20 cellular contexts compared by ENCODE assay signal in the genomic region with DNA sequence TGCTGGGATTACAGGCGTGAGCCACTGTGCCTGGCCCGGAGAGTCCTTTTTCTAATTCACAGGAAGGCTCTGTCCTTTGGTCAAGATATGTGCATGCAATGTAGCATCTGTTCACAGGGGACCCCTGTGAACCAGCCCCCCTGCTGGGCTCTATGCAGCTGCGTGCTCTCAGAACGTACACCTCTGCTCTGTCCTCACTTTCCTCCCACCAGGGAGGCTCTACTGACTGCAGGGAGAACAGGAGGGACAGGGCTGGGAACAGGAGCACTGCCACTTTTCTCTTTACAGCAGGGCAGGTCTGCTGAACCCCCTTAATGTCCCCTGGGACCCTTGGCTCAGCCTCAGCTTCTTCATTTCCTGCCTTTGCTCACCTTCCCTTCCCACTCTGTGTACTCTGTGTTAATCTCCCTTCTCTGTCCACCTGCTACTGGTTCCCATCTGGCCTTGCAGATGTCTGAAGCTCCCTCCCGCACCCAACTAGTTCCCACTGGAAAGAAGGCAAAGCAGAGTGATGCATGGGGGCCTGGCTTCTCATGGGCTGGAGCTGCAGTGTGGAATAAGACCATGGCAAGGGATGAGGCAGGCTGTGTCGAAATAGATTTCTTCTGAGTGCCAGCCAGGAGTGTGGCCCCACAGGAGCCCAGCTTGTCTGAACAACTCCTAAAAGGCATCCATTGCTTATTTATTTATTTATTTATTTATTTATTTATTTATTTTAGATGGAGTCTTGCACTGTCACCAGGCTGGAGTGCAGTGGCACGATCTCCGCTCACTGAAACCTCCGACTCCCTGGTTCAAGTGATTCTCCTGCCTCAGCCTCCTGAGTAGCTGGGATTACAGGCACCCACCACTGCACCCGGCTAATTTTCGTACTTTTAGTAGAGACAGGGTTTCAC. TPM values are rescaled to one million over a fixed set of nuclear protein-coding genes. Genes with fewer than 3 reads are reported as not detected.
DNase-seq lines count a peak whose midpoint lies in the region; ATAC-seq and TF ChIP-seq lines count a peak whose summit lies in the region.
"Had no signal": no experiment of that assay in that cellular context is flagged by ENCODE, and none has a peak within 500 bp of the region (broad histone marks: within the 10 kb centered on the region; RNA-seq: fewer than 3 reads in every experiment).

No MANE protein-coding gene starts in this region.

- no peaks in the 10 kb centered on the region for H3K27me3 ChIP-seq in Loucy (ENCODE audit: insufficient read depth, low read length, poor library complexity, severe bottlenecking)

- H3K9me3 ChIP-seq in Loucy (ENCODE audit: insufficient read depth, low read depth, low read length), result no peaks in the 10 kb centered on the region
- H3K9me3 ChIP-seq: SK-N-SH had no signal

- DNase-seq in activated effector memory CD4-positive, alpha-beta T cell treated with anti-CD3 and anti-CD28 coated beads, Interleukin-2, amount 50 U/mL, for 16 hours, result peak; percentile 24
- DNase-seq in activated effector memory CD4-positive, alpha-beta T cell treated with Interleukin-2 at 50 U/mL for 16 hours, result no peak
- DNase-seq in glutamatergic neuron (peak; percentile 48), erythroblast (lab: John Stamatoyannopoulos, UW) (no peak), hepatic stellate cell (ENCODE audit: low spot score) (no peak)
- peak; percentile 16 for DNase-seq in stimulated activated CD8-positive, alpha-beta memory T cell treated with anti-CD3 and anti-CD28 coated beads, Interleukin-4, amount 100 ng/mL, for 48 hours
- DNase-seq: DMS153, H7, Kasumi-1, NCI-H187, NCI-H446, NCI-H774, SHP77, SK-N-SH had no signal

- peaks cover 7% of the 10 kb centered on the region for H3K9me3 Mint-ChIP-seq in glutamatergic neuron (ENCODE audit: unreplicated experiment)
- H3K9me3 Mint-ChIP-seq: CD14-positive monocyte, IgD-negative memory B cell had no signal

- H3K4me1 ChIP-seq in Loucy (ENCODE audit: insufficient read depth, low read length, poor library complexity, severe bottlenecking), result peaks cover 14% of the 10 kb centered on the region

- peaks cover 2% of the 10 kb centered on the region for H3K27me3 Mint-ChIP-seq in glutamatergic neuron (ENCODE audit: unreplicated experiment)

- H3K4me2 ChIP-seq in Loucy (ENCODE audit: low read depth, low read length, poor library complexity, severe bottlenecking), result peak overlapping the region; percentile 36
- H3K4me2 ChIP-seq: SK-N-SH had no signal

- H3K27ac Mint-ChIP-seq in glutamatergic neuron (ENCODE audit: unreplicated experiment), result peak overlapping the region; percentile 79
- H3K27ac Mint-ChIP-seq: IgD-negative memory B cell had no signal

- no peak overlapping the region for H2AFZ ChIP-seq in Loucy (ENCODE audit: low read length)

- no peak overlapping the region for H3K9ac ChIP-seq in Loucy (ENCODE audit: low read depth, low read length, poor library complexity, severe bottlenecking)
- H3K9ac ChIP-seq: SK-N-SH had no signal

- peaks cover 9% of the 10 kb centered on the region for H4K20me1 ChIP-seq in Loucy (ENCODE audit: insufficient read depth, low read length, poor library complexity, severe bottlenecking)

- H3K36me3 ChIP-seq in Loucy (ENCODE audit: insufficient read depth, low read length), result peaks cover 40% of the 10 kb centered on the region; the same call in 1 of the 2 replicates

- H3K79me2 ChIP-seq in Loucy (ENCODE audit: insufficient read depth, low read length), result peaks cover 30% of the 10 kb centered on the region

- no peak for TF ChIP-seq POLR2A in erythroblast (IDR thresholded peaks at IDR 0.05; ENCODE audit: low read length)

- TF ChIP-seq CTCF in Loucy (conservative IDR thresholded peaks at IDR 0.05; ENCODE audit: low read length) (no peak), glutamatergic neuron (IDR thresholded peaks at IDR 0.05; ENCODE audit: partially characterized antibody, unreplicated experiment) (no peak)

- no peak overlapping the region for H3K4me3 ChIP-seq in Loucy (ENCODE audit: low read length, poor library complexity, severe bottlenecking)

- peaks cover 7% of the 10 kb centered on the region for H3K4me1 Mint-ChIP-seq in glutamatergic neuron (ENCODE audit: low read depth, unreplicated experiment)

- H3K4me3 Mint-ChIP-seq in glutamatergic neuron (ENCODE audit: unreplicated experiment), result peak overlapping the region; percentile 44
- H3K4me3 Mint-ChIP-seq: IgD-negative memory B cell had no signal

- H3K9me2 ChIP-seq in Loucy (replicated peaks; ENCODE audit: low read depth, low read length), result no peaks in the 10 kb centered on the region
- H3K9me2 ChIP-seq: SK-N-SH had no signal

- H3F3A ChIP-seq in Loucy (ENCODE audit: low read depth), result no peaks in the 10 kb centered on the region

- no peaks in the 10 kb centered on the region for H3K36me3 Mint-ChIP-seq in glutamatergic neuron (ENCODE audit: unreplicated experiment)
- H3K36me3 Mint-ChIP-seq: IgD-negative memory B cell had no signal

- ATAC-seq in activated CD4-positive, CD25-positive, alpha-beta regulatory T cell treated with anti-CD3 and anti-CD28 coated beads, Interleukin-2, amount 50 U/mL, for 24 hours, result no peak
- ATAC-seq: Panc1 had no signal

RNA-seq across cellular contexts. Expression of a gene that starts 7.2 kb away (rescaled TPM):
- total RNA-seq in glutamatergic neuron (ENCODE audit: unreplicated experiment), result 0.66 TPM
- total RNA-seq: H7, HT1080 had no signal

Comparison
In these comparisons a context has a peak if more than half of its experiments do, and no peak if none do; other contexts are left out.
1. DNase-seq: peak in activated effector memory CD4-positive, alpha-beta T cell treated with anti-CD3 and anti-CD28 coated beads, Interleukin-2, amount 50 U/mL, for 16 hours (single experiment), glutamatergic neuron (single experiment) and stimulated activated CD8-positive, alpha-beta memory T cell treated with anti-CD3 and anti-CD28 coated beads, Interleukin-4, amount 100 ng/mL, for 48 hours (single experiment); none in activated effector memory CD4-positive, alpha-beta T cell treated with Interleukin-2 at 50 U/mL for 16 hours (single experiment), erythroblast (0 of 2) and hepatic stellate cell (single experiment).